1 cellular context compared by ENCODE assay signal in the genomic region with DNA sequence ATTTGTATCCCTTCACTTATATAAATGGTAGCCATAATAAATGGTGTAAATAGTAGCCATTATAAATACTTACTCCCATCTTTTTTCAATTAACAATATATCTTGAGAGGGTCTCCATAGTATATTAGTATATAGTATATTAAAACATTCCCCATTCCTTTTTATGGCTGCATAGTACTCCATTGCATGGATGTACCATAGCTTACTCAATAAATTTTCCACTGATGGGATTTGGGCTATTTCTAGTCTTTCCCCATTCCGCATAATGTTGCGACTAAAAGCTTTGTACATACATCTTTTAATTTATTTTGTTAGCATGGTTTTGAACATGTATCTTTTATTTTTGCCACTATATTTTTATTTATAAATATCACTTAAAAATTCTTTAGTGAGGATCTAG.
A peak's percentile ranks its signal among the peaks of the same experiment; 100 is the strongest.
TF ChIP-seq lines count a peak whose summit lies in the region.

No MANE protein-coding gene starts in this region.

TF ChIP-seq in K562, 482 proteins besides CTCF, POLR2A, EP300 and RAD21:
- TF ChIP-seq, protein P1, sequence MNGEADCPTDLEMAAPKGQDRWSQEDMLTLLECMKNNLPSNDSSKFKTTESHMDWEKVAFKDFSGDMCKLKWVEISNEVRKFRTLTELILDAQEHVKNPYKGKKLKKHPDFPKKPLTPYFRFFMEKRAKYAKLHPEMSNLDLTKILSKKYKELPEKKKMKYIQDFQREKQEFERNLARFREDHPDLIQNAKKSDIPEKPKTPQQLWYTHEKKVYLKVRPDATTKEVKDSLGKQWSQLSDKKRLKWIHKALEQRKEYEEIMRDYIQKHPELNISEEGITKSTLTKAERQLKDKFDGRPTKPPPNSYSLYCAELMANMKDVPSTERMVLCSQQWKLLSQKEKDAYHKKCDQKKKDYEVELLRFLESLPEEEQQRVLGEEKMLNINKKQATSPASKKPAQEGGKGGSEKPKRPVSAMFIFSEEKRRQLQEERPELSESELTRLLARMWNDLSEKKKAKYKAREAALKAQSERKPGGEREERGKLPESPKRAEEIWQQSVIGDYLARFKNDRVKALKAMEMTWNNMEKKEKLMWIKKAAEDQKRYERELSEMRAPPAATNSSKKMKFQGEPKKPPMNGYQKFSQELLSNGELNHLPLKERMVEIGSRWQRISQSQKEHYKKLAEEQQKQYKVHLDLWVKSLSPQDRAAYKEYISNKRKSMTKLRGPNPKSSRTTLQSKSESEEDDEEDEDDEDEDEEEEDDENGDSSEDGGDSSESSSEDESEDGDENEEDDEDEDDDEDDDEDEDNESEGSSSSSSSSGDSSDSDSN (IDR thresholded peaks at IDR 0.05; ENCODE audit: borderline replicate concordance in 1 of 2, low read depth in 2 of 2, low read length in 2 of 2): no peak
- TF ChIP-seq RUNX1 (IDR thresholded peaks at IDR 0.05; ENCODE audit: low read depth): no peak
- no peak for TF ChIP-seq HNRNPH1 (optimal IDR thresholded peaks at IDR 0.05; ENCODE audit: low read depth, low read length)
- TF ChIP-seq PRPF4 (IDR thresholded peaks at IDR 0.05; ENCODE audit: insufficient read depth, low read depth, low read length, poor library complexity, severe bottlenecking): no peak
- TF ChIP-seq PHF21A (IDR thresholded peaks at IDR 0.05; ENCODE audit: borderline replicate concordance, low read depth): no peak
- TF ChIP-seq, protein P2, sequence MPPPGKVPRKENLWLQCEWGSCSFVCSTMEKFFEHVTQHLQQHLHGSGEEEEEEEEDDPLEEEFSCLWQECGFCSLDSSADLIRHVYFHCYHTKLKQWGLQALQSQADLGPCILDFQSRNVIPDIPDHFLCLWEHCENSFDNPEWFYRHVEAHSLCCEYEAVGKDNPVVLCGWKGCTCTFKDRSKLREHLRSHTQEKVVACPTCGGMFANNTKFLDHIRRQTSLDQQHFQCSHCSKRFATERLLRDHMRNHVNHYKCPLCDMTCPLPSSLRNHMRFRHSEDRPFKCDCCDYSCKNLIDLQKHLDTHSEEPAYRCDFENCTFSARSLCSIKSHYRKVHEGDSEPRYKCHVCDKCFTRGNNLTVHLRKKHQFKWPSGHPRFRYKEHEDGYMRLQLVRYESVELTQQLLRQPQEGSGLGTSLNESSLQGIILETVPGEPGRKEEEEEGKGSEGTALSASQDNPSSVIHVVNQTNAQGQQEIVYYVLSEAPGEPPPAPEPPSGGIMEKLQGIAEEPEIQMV (tag; conservative IDR thresholded peaks at IDR 0.05; ENCODE audit: low read depth): no peak
- no peak for TF ChIP-seq RAD51 (IDR thresholded peaks at IDR 0.05; ENCODE audit: borderline replicate concordance, low read depth)
- TF ChIP-seq ZNF146 (CRISPR knock-in tag; IDR thresholded peaks at IDR 0.05; ENCODE audit: unreplicated experiment): peak; percentile 20
- peak; percentile 14 for TF ChIP-seq RBM25 (IDR thresholded peaks at IDR 0.05; ENCODE audit: low read depth, low read length, severe bottlenecking)
- TF ChIP-seq, protein P3, sequence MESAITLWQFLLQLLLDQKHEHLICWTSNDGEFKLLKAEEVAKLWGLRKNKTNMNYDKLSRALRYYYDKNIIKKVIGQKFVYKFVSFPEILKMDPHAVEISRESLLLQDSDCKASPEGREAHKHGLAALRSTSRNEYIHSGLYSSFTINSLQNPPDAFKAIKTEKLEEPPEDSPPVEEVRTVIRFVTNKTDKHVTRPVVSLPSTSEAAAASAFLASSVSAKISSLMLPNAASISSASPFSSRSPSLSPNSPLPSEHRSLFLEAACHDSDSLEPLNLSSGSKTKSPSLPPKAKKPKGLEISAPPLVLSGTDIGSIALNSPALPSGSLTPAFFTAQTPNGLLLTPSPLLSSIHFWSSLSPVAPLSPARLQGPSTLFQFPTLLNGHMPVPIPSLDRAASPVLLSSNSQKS (CRISPR knock-in tag; IDR thresholded peaks at IDR 0.05): no peak
- TF ChIP-seq, protein P4, sequence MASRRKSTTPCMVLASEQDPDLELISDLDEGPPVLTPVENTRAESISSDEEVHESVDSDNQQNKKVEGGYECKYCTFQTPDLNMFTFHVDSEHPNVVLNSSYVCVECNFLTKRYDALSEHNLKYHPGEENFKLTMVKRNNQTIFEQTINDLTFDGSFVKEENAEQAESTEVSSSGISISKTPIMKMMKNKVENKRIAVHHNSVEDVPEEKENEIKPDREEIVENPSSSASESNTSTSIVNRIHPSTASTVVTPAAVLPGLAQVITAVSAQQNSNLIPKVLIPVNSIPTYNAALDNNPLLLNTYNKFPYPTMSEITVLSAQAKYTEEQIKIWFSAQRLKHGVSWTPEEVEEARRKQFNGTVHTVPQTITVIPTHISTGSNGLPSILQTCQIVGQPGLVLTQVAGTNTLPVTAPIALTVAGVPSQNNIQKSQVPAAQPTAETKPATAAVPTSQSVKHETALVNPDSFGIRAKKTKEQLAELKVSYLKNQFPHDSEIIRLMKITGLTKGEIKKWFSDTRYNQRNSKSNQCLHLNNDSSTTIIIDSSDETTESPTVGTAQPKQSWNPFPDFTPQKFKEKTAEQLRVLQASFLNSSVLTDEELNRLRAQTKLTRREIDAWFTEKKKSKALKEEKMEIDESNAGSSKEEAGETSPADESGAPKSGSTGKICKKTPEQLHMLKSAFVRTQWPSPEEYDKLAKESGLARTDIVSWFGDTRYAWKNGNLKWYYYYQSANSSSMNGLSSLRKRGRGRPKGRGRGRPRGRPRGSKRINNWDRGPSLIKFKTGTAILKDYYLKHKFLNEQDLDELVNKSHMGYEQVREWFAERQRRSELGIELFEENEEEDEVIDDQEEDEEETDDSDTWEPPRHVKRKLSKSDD (conservative IDR thresholded peaks at IDR 0.05; ENCODE audit: low read length): no peak
- TF ChIP-seq, protein P5, sequence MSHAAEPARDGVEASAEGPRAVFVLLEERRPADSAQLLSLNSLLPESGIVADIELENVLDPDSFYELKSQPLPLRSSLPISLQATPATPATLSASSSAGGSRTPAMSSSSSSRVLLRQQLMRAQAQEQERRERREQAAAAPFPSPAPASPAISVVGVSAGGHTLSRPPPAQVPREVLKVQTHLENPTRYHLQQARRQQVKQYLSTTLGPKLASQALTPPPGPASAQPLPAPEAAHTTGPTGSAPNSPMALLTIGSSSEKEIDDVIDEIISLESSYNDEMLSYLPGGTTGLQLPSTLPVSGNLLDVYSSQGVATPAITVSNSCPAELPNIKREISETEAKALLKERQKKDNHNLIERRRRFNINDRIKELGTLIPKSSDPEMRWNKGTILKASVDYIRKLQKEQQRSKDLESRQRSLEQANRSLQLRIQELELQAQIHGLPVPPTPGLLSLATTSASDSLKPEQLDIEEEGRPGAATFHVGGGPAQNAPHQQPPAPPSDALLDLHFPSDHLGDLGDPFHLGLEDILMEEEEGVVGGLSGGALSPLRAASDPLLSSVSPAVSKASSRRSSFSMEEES (CRISPR knock-in tag; IDR thresholded peaks at IDR 0.05): no peak
- TF ChIP-seq U2AF1 (optimal IDR thresholded peaks at IDR 0.05; ENCODE audit: low read depth, low read length): no peak
- TF ChIP-seq NFRKB (IDR thresholded peaks at IDR 0.05; ENCODE audit: low read depth): no peak
- TF ChIP-seq MECOM (CRISPR knock-in tag; IDR thresholded peaks at IDR 0.05): no peak
